ENCODE assay signal across 13 cellular contexts in genomic region chr10:132535065-132535651, GRCh38. TPM values are rescaled to one million over a fixed set of nuclear protein-coding genes. Genes with fewer than 3 reads are reported as not detected.
DNase-seq lines count a peak whose midpoint lies in the region; ATAC-seq and TF ChIP-seq lines count a peak whose summit lies in the region.
"Had no signal": no experiment of that assay in that cellular context is flagged by ENCODE, and none has a peak within 500 bp of the region (broad histone marks: within the 10 kb centered on the region; RNA-seq: fewer than 3 reads in every experiment).

No MANE protein-coding gene starts in this region.

- ATAC-seq in activated B cell treated with CpG ODN at 0.5 μM for 24 hours (ENCODE audit: low read depth) = no peak
- ATAC-seq in left lung = no peak
- ATAC-seq in stimulated activated naive B cell treated with anti-CD40 and anti-IgM and Interleukin-4, amounts not matched to agents 10 μg/mL and 1 μg/mL and 100 μg/mL, for 72 hours (replicated peaks) = no peak
- no peak for ATAC-seq in HG03135 (IDR thresholded peaks at IDR 0.05; ENCODE audit: unreplicated experiment)
- ATAC-seq in GM19035 (IDR thresholded peaks at IDR 0.05; ENCODE audit: unreplicated experiment) = no peak

- peak overlapping the region; percentile 26 for H3K4me3 Mint-ChIP-seq in activated naive CD4-positive, alpha-beta T cell treated with anti-CD3 and anti-CD28 coated beads for 36 hours
- peak overlapping the region; percentile 17 for H3K4me3 Mint-ChIP-seq in activated B cell treated with CpG ODN at 0.5 μM for 24 hours
- H3K4me3 Mint-ChIP-seq in stimulated activated naive B cell treated with anti-CD40 and anti-IgM and Interleukin-4, amounts not matched to agents 10 μg/mL and 1 μg/mL and 100 μg/mL, for 72 hours = peak overlapping the region; percentile 43 to 49

- peaks cover 29% of the 10 kb centered on the region for H3K4me1 Mint-ChIP-seq in activated naive CD4-positive, alpha-beta T cell treated with anti-CD3 and anti-CD28 coated beads for 36 hours (ENCODE audit: low read depth)
- peaks cover 32% of the 10 kb centered on the region for H3K4me1 Mint-ChIP-seq in activated B cell treated with CpG ODN at 0.5 μM for 24 hours
- H3K4me1 Mint-ChIP-seq in stimulated activated naive B cell treated with anti-CD40 and anti-IgM and Interleukin-4, amounts not matched to agents 10 μg/mL and 1 μg/mL and 100 μg/mL, for 72 hours = peaks cover 31 to 45% of the 10 kb centered on the region in 2 donors

- TF ChIP-seq CTCF in activated B cell treated with CpG ODN at 0.5 μM for 24 hours (IDR thresholded peaks at IDR 0.05) (no peak), left lung (IDR thresholded peaks at IDR 0.05) (no peak)

- CTCF ChIA-PET in activated naive CD4-positive, alpha-beta T cell treated with anti-CD3 and anti-CD28 coated beads for 36 hours (lab: Charles Lee) = no interaction called here
- CTCF ChIA-PET in activated B cell treated with CpG ODN at 0.5 μM for 24 hours (lab: Charles Lee) = no interaction called here

- no peaks in the 10 kb centered on the region for H3K36me3 ChIP-seq in left lung

- H3K9me3 ChIP-seq in left lung = peaks cover 0 to 8% of the 10 kb centered on the region in 2 donors

- H3K27me3 Mint-ChIP-seq in activated naive CD4-positive, alpha-beta T cell treated with anti-CD3 and anti-CD28 coated beads for 36 hours (ENCODE audit: low read depth) = peaks cover 3% of the 10 kb centered on the region
- H3K27me3 Mint-ChIP-seq in activated B cell treated with CpG ODN at 0.5 μM for 24 hours = no peaks in the 10 kb centered on the region
- H3K27me3 Mint-ChIP-seq in stimulated activated naive B cell treated with anti-CD40 and anti-IgM and Interleukin-4, amounts not matched to agents 10 μg/mL and 1 μg/mL and 100 μg/mL, for 72 hours = peaks cover 0 to 4% of the 10 kb centered on the region in 2 donors

- peak overlapping the region in 1 of 2 donors; percentile 57 for H3K27ac ChIP-seq in left lung
- H3K27ac ChIP-seq: RWPE1 had no signal

- intact Hi-C loops in activated naive CD4-positive, alpha-beta T cell treated with anti-CD3 and anti-CD28 coated beads for 36 hours (cut with micrococcal nuclease) = loop anchor here (5.0 kb wide), 4 partner anchors 138 to 857 kb away; partner anchors contain the start of genes MTG1, PPP2R2D and PWWP2B
- intact Hi-C loops in activated B cell treated with CpG ODN at 0.5 μM for 24 hours (cut with micrococcal nuclease) = no loop called here
- intact Hi-C loops in left lung (cut with DNase I) = no loop called here

- H3K9me3 Mint-ChIP-seq in activated naive CD4-positive, alpha-beta T cell treated with anti-CD3 and anti-CD28 coated beads for 36 hours = peaks cover 7% of the 10 kb centered on the region
- peaks cover 7% of the 10 kb centered on the region for H3K9me3 Mint-ChIP-seq in activated B cell treated with CpG ODN at 0.5 μM for 24 hours
- peaks cover 6 to 7% of the 10 kb centered on the region in 2 donors for H3K9me3 Mint-ChIP-seq in stimulated activated naive B cell treated with anti-CD40 and anti-IgM and Interleukin-4, amounts not matched to agents 10 μg/mL and 1 μg/mL and 100 μg/mL, for 72 hours

- POLR2A ChIA-PET in activated B cell treated with CpG ODN at 0.5 μM for 24 hours (lab: Charles Lee) = interaction anchor here (1.9 kb wide), 1 partner anchor 37 kb away, joined by 7 read pairs; no protein-coding TSS in a partner anchor

- no peak overlapping the region for H3K27ac Mint-ChIP-seq in activated naive CD4-positive, alpha-beta T cell treated with anti-CD3 and anti-CD28 coated beads for 36 hours
- H3K27ac Mint-ChIP-seq in activated B cell treated with CpG ODN at 0.5 μM for 24 hours = no peak overlapping the region
- peak overlapping the region; percentile 56 for H3K27ac Mint-ChIP-seq in stimulated activated naive B cell treated with anti-CD40 and anti-IgM and Interleukin-4, amounts not matched to agents 10 μg/mL and 1 μg/mL and 100 μg/mL, for 72 hours

- peaks cover 3% of the 10 kb centered on the region for H3K36me3 Mint-ChIP-seq in activated naive CD4-positive, alpha-beta T cell treated with anti-CD3 and anti-CD28 coated beads for 36 hours (ENCODE audit: low read depth)
- H3K36me3 Mint-ChIP-seq in activated B cell treated with CpG ODN at 0.5 μM for 24 hours (ENCODE audit: low read depth) = peaks cover 3% of the 10 kb centered on the region
- peaks cover 11 to 19% of the 10 kb centered on the region in 2 donors for H3K36me3 Mint-ChIP-seq in stimulated activated naive B cell treated with anti-CD40 and anti-IgM and Interleukin-4, amounts not matched to agents 10 μg/mL and 1 μg/mL and 100 μg/mL, for 72 hours

- H3K4me3 ChIP-seq in left lung = peak overlapping the region in 1 of 2 donors; percentile 73

- H3K27me3 ChIP-seq in left lung = no peaks in the 10 kb centered on the region

- peaks cover 21 to 49% of the 10 kb centered on the region in 2 donors for H3K4me1 ChIP-seq in left lung

- no peak for DNase-seq in activated naive CD4-positive, alpha-beta T cell treated with anti-CD3 and anti-CD28 coated beads for 36 hours
- DNase-seq in activated naive CD4-positive, alpha-beta T cell (lab: John Stamatoyannopoulos, UW) = no peak
- DNase-seq in activated B cell treated with CpG ODN at 0.5 μM for 24 hours = peak; percentile 11
- peak; percentile 31 to 68 for DNase-seq in left lung
- DNase-seq in stimulated activated naive B cell treated with anti-CD40 and anti-IgM and Interleukin-4, amounts not matched to agents 10 μg/mL and 1 μg/mL and 100 μg/mL, for 72 hours = no peak
- DNase-seq in ecto neural progenitor cell (ENCODE audit: low spot score) = no peak
- DNase-seq: activated T-cell treated with anti-CD3 and anti-CD28 coated beads for 4 hours; MM.1S; NCI-H2227 treated with DMSO at 0.1 percent for 48 hours; stimulated activated CD4-positive, alpha-beta T cell treated with anti-CD3 and anti-CD28 coated beads, Interleukin-4, amount 100 ng/mL, for 24 hours had no signal

RNA-seq across cellular contexts. Expression of gene INPP5A, which starts 2.4 kb away (rescaled TPM):
- total RNA-seq in activated naive CD4-positive, alpha-beta T cell treated with anti-CD3 and anti-CD28 coated beads for 36 hours = 10 to 100 TPM; 17.3 to 19.5 TPM
- total RNA-seq in activated B cell treated with CpG ODN at 0.5 μM for 24 hours (20.5 and 24.9 TPM in 2 replicates), left lung (10 to 100 TPM; 32.0 to 37.0 TPM)

Comparison
In these comparisons a context has a peak if more than half of its experiments do, and no peak if none do; other contexts are left out.
1. DNase-seq: peak in activated B cell treated with CpG ODN at 0.5 μM for 24 hours (single experiment) and left lung (2 of 2); none in activated naive CD4-positive, alpha-beta T cell treated with anti-CD3 and anti-CD28 coated beads for 36 hours (single experiment), activated naive CD4-positive, alpha-beta T cell (0 of 4), stimulated activated naive B cell treated with anti-CD40 and anti-IgM and Interleukin-4, amounts not matched to agents 10 μg/mL and 1 μg/mL and 100 μg/mL, for 72 hours (single experiment) and ecto neural progenitor cell (single experiment).
2. Peak in every context shown above with its lines, with median percentiles within 50 percentile points of each other: H3K4me3 Mint-ChIP-seq.